Comparison of ENCODE assay signal across 20 cellular contexts in the genomic region with DNA sequence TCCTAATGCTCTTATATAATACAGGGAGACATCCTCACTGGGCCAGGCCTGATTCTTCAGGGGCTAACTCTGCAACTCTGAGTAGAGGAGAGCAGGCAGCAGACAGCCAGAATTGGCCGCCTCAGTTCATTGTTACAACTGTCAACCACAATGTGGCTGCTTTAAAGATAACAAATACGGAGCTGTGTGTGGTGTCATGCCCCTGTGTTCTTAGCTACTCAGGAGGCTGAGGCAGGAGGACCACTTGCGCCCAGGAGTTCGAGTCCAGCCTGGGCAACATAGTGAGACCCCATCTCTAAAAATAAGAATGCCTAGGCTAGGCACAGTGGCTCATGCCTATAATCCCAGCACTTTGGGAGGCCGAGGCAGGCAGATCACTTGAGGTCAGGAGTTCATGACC. TPM values are rescaled to one million over a fixed set of nuclear protein-coding genes. Genes with fewer than 3 reads are reported as not detected.
A peak's percentile ranks its signal among the peaks of the same experiment; 100 is the strongest.
DNase-seq lines count a peak whose midpoint lies in the region; ATAC-seq and TF ChIP-seq lines count a peak whose summit lies in the region.
"Had no signal": no experiment of that assay in that cellular context is flagged by ENCODE, and none has a peak within 500 bp of the region (broad histone marks: within the 10 kb centered on the region; RNA-seq: fewer than 3 reads in every experiment).

No MANE protein-coding gene starts in this region.

- intact Hi-C loops in tibial artery (cut with DNase I; ENCODE audit: low total_unique reads) (no loop called here), gastrocnemius medialis (cut with DNase I; ENCODE audit: low total_unique reads) (no loop called here)

- no peak for TF ChIP-seq POLR2A in gastrocnemius medialis (IDR thresholded peaks at IDR 0.05)

- H3K36me3 Mint-ChIP-seq in T-helper 2 cell treated with Interferon-gamma antibody and Interleukin-4, amounts not matched to agents 5 μg/mL and 100 μg/mL, for 36 hours (ENCODE audit: low read depth), result peaks cover 58% of the 10 kb centered on the region
- peaks cover 1 to 24% (median 9%) of the 10 kb centered on the region in 3 donors for H3K36me3 Mint-ChIP-seq in immature natural killer cell

- peak overlapping the region; percentile 100 for H3K4me3 Mint-ChIP-seq in T-helper 2 cell treated with Interferon-gamma antibody and Interleukin-4, amounts not matched to agents 5 μg/mL and 100 μg/mL, for 36 hours
- H3K4me3 Mint-ChIP-seq in immature natural killer cell, result peak overlapping the region; percentile 87 to 99 (median 98)

- H4K20me1 ChIP-seq in BLaER1 treated with 17β-estradiol and CSF1 and Interleukin-3, amounts not matched to agents 10 nM and 100 nM, result peaks cover 0 to 36% (median 0%) of the 10 kb centered on the region in 11 experiments; a peak in 4 of 22 replicates
- H4K20me1 ChIP-seq in DND-41 (ENCODE audit: insufficient read depth, low read length), result no peaks in the 10 kb centered on the region

- peak overlapping the region in 10 of 11 experiments; percentile 85 to 93 (median 90); a peak in 20 of 22 replicates for H3K27ac ChIP-seq in BLaER1 treated with 17β-estradiol and CSF1 and Interleukin-3, amounts not matched to agents 10 nM and 100 nM
- H3K27ac ChIP-seq in DND-41 (ENCODE audit: low read length) (peak overlapping the region; percentile 56), tibial artery (no peak overlapping the region), gastrocnemius medialis (no peak overlapping the region)
- H3K27ac ChIP-seq: epithelial cell of prostate, pancreas, RWPE1, suprapubic skin had no signal

- H3K27me3 ChIP-seq in BLaER1 treated with 17β-estradiol and CSF1 and Interleukin-3, amounts not matched to agents 10 nM and 100 nM, result no peaks in the 10 kb centered on the region
- H3K27me3 ChIP-seq in DND-41 (ENCODE audit: insufficient read depth, low read length, poor library complexity), result no peaks in the 10 kb centered on the region
- no peaks in the 10 kb centered on the region for H3K27me3 ChIP-seq in tibial artery
- no peaks in the 10 kb centered on the region for H3K27me3 ChIP-seq in gastrocnemius medialis
- H3K27me3 ChIP-seq: pancreas, suprapubic skin had no signal

- peak overlapping the region; percentile 78 for H3K27ac Mint-ChIP-seq in T-helper 2 cell treated with Interferon-gamma antibody and Interleukin-4, amounts not matched to agents 5 μg/mL and 100 μg/mL, for 36 hours
- H3K27ac Mint-ChIP-seq in immature natural killer cell, result peak overlapping the region; percentile 82 to 97 (median 86)

- H2AFZ ChIP-seq in DND-41 (ENCODE audit: low read depth, low read length), result no peak overlapping the region

- H3K4me1 Mint-ChIP-seq in T-helper 2 cell treated with Interferon-gamma antibody and Interleukin-4, amounts not matched to agents 5 μg/mL and 100 μg/mL, for 36 hours (ENCODE audit: low read depth), result peaks cover 38% of the 10 kb centered on the region
- H3K4me1 Mint-ChIP-seq in immature natural killer cell, result peaks cover 57 to 83% of the 10 kb centered on the region in 2 donors

- TF ChIP-seq CTCF in DND-41 (IDR thresholded peaks at IDR 0.05; ENCODE audit: borderline replicate concordance, extremely low read depth, low read length, poor library complexity, severe bottlenecking) (no peak), tibial artery (IDR thresholded peaks at IDR 0.05) (no peak), gastrocnemius medialis (IDR thresholded peaks at IDR 0.05 in 4 of 5, conservative IDR thresholded peaks at IDR 0.05 in 1 of 5) (no peak)

- H3K36me3 ChIP-seq in BLaER1 treated with 17β-estradiol and CSF1 and Interleukin-3, amounts not matched to agents 10 nM and 100 nM, result peaks cover 51 to 89% (median 80%) of the 10 kb centered on the region in 11 experiments
- H3K36me3 ChIP-seq in DND-41 (ENCODE audit: insufficient read depth, low read length) (peaks cover 85% of the 10 kb centered on the region), tibial artery (peaks cover 53 to 90% (median 67%) of the 10 kb centered on the region in 3 donors), gastrocnemius medialis (peaks cover 0 to 47% of the 10 kb centered on the region in 2 donors)

- peaks cover 0 to 13% (median 4%) of the 10 kb centered on the region in 11 experiments; a peak in 17 of 22 replicates for H3K9me3 ChIP-seq in BLaER1 treated with 17β-estradiol and CSF1 and Interleukin-3, amounts not matched to agents 10 nM and 100 nM (replicated peaks in 1 of 11)
- H3K9me3 ChIP-seq in DND-41 (ENCODE audit: insufficient read depth, low read length, severe bottlenecking), result no peaks in the 10 kb centered on the region
- no peaks in the 10 kb centered on the region for H3K9me3 ChIP-seq in tibial artery
- no peaks in the 10 kb centered on the region for H3K9me3 ChIP-seq in gastrocnemius medialis
- H3K9me3 ChIP-seq: pancreas, suprapubic skin had no signal

- DNase-seq in DND-41, result peak; percentile 30
- DNase-seq in T-helper 2 cell treated with Interferon-gamma antibody and Interleukin-4, amounts not matched to agents 5 μg/mL and 100 μg/mL, for 36 hours (ENCODE audit: low spot score), result no peak
- DNase-seq in immature natural killer cell, result peak; percentile 36 to 57 (median 54)
- DNase-seq in KBM-7, result no peak
- no peak for DNase-seq in tibial artery
- no peak for DNase-seq in gastrocnemius medialis
- DNase-seq in CD1c-positive myeloid dendritic cell (ENCODE audit: extremely low spot score), result no peak
- DNase-seq: activated CD8-positive, alpha-beta memory T cell treated with anti-CD3 and anti-CD28 coated beads for 24 hours; islet precursor cell; midbrain; NCI-H1694 treated with DMSO at 0.1 percent for 48 hours; NCI-H524 treated with DMSO at 0.1 percent for 48 hours; pancreas; small intestine had no signal

- H3K9me3 Mint-ChIP-seq in T-helper 2 cell treated with Interferon-gamma antibody and Interleukin-4, amounts not matched to agents 5 μg/mL and 100 μg/mL, for 36 hours, result no peaks in the 10 kb centered on the region
- no peaks in the 10 kb centered on the region for H3K9me3 Mint-ChIP-seq in immature natural killer cell

- H3K4me2 ChIP-seq in BLaER1 treated with 17β-estradiol and CSF1 and Interleukin-3, amounts not matched to agents 10 nM and 100 nM, result peak overlapping the region; percentile 81 to 99 (median 90)
- H3K4me2 ChIP-seq in DND-41 (ENCODE audit: insufficient read depth, low read length), result peak overlapping the region; percentile 88

- peaks cover 30 to 61% (median 42%) of the 10 kb centered on the region in 10 experiments for H3K4me1 ChIP-seq in BLaER1 treated with 17β-estradiol and CSF1 and Interleukin-3, amounts not matched to agents 10 nM and 100 nM
- H3K4me1 ChIP-seq in DND-41 (ENCODE audit: insufficient read depth, low read length) (peaks cover 38% of the 10 kb centered on the region), tibial artery (no peaks in the 10 kb centered on the region), gastrocnemius medialis (peaks cover 4 to 5% of the 10 kb centered on the region in 2 donors)
- H3K4me1 ChIP-seq: pancreas, suprapubic skin had no signal

- H3K4me3 ChIP-seq in BLaER1 treated with 17β-estradiol and CSF1 and Interleukin-3, amounts not matched to agents 10 nM and 100 nM, result peak overlapping the region in 8 of 10 experiments; percentile 66 to 85 (median 72); a peak in 16 of 20 replicates
- peak overlapping the region in 1 of 2 experiments; percentile 73; a peak in 2 of 4 replicates for H3K4me3 ChIP-seq in DND-41 (ENCODE audit: low read depth in 1 of 2, low read length in 2 of 2)
- H3K4me3 ChIP-seq in tibial artery, result no peak overlapping the region
- no peak overlapping the region for H3K4me3 ChIP-seq in gastrocnemius medialis

- peak overlapping the region; percentile 28 to 89 (median 82); a peak in 19 of 22 replicates for H3K9ac ChIP-seq in BLaER1 treated with 17β-estradiol and CSF1 and Interleukin-3, amounts not matched to agents 10 nM and 100 nM
- peak overlapping the region; percentile 76 for H3K9ac ChIP-seq in DND-41 (ENCODE audit: low read depth, low read length)

- peaks cover 70% of the 10 kb centered on the region for H3K79me2 ChIP-seq in DND-41 (ENCODE audit: insufficient read depth, low read length)

- H3K27me3 Mint-ChIP-seq in T-helper 2 cell treated with Interferon-gamma antibody and Interleukin-4, amounts not matched to agents 5 μg/mL and 100 μg/mL, for 36 hours (ENCODE audit: low read depth), result no peaks in the 10 kb centered on the region
- peaks cover 5 to 7% (median 7%) of the 10 kb centered on the region in 3 donors for H3K27me3 Mint-ChIP-seq in immature natural killer cell (ENCODE audit: low read depth in 3 of 3)

- ATAC-seq in DND-41 (ENCODE audit: insufficient read depth, low read depth), result no peak
- ATAC-seq in gastrocnemius medialis, result no peak
- ATAC-seq: HCT116, pancreas had no signal

- in situ Hi-C loops in KBM-7 (cut with MboI; ENCODE audit: low pct_unique_long_range_greater_than_20kb, low sequenced_read_pairs), result no loop called here
- in situ Hi-C loops in gastrocnemius medialis (cut with MboI; ENCODE audit: low sequenced_read_pairs in 4 of 4), result no loop called here

RNA-seq across cellular contexts. Expression of gene CEP250, which starts 34.3 kb away (rescaled TPM):
- polyA plus RNA-seq in immature natural killer cell, result 10 to 100 TPM in 1 of 3 donors, 1 to 10 TPM in 2; 2.5 to 22.4 (median 4.4) TPM
- total RNA-seq in gastrocnemius medialis, result 10 to 100 TPM; 10.9 to 13.9 (median 12.8) TPM

RNA-seq across cellular contexts. Expression of gene C20orf173, which starts 39.7 kb away (rescaled TPM):
- polyA plus RNA-seq in immature natural killer cell, result not detected
- total RNA-seq in gastrocnemius medialis, result not detected
- total RNA-seq: pancreas; suprapubic skin; T-helper 2 cell treated with Interferon-gamma antibody and Interleukin-4, amounts not matched to agents 100 ng/mL and 5 ng/mL, for 36 hours had no signal
- polyA plus RNA-seq: pancreas, small intestine had no signal

RNA-seq across cellular contexts. Expression of gene GDF5, which starts 51.7 kb away (rescaled TPM):
- polyA plus RNA-seq in immature natural killer cell, result not detected
- total RNA-seq in gastrocnemius medialis, result not detected
- total RNA-seq: pancreas; suprapubic skin; T-helper 2 cell treated with Interferon-gamma antibody and Interleukin-4, amounts not matched to agents 100 ng/mL and 5 ng/mL, for 36 hours had no signal

RNA-seq across cellular contexts. Expression of gene ERGIC3, which starts 52.2 kb away (rescaled TPM):
- 100 to 1,000 TPM; 102 to 169 (median 138) TPM for polyA plus RNA-seq in immature natural killer cell
- 10 to 100 TPM; 82.5 to 91.0 (median 89.2) TPM for total RNA-seq in gastrocnemius medialis

Comparison
In these comparisons a context has a peak if more than half of its experiments do, and no peak if none do; other contexts are left out.
1. H3K27ac ChIP-seq: peak in BLaER1 treated with 17β-estradiol and CSF1 and Interleukin-3, amounts not matched to agents 10 nM and 100 nM (10 of 11) and DND-41 (single experiment); none in tibial artery (0 of 2) and gastrocnemius medialis (0 of 4).
2. H3K4me3 ChIP-seq: peak in BLaER1 treated with 17β-estradiol and CSF1 and Interleukin-3, amounts not matched to agents 10 nM and 100 nM (8 of 10); none in tibial artery (0 of 2) and gastrocnemius medialis (0 of 4).
3. DNase-seq: peak in DND-41 (single experiment) and immature natural killer cell (3 of 3); none in T-helper 2 cell treated with Interferon-gamma antibody and Interleukin-4, amounts not matched to agents 5 μg/mL and 100 μg/mL, for 36 hours (single experiment), KBM-7 (single experiment), tibial artery (0 of 2), gastrocnemius medialis (0 of 2) and CD1c-positive myeloid dendritic cell (single experiment).